Comparison of ENCODE assay signal across 12 cellular contexts in the genomic region with DNA sequence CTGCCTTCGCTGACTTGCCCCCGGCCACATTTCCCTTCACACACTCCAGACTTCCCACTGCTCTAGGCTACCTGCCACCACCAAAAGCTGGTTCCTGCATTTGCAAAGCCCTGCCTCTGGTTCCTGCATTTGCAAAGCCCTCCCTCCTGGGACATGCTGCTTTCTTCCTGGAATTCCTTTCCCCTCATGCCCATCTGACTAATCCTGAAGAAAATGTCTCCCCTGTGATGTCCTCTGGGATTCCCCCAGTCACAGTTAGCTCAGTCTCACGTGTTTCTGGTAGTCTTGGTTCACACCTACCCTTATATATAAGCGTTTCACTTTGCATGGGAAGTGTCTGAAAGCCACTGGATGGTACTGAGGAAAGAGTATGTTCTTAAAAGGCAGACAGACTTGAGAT.
A peak's percentile ranks its signal among the peaks of the same experiment; 100 is the strongest.
DNase-seq lines count a peak whose midpoint lies in the region; ATAC-seq and TF ChIP-seq lines count a peak whose summit lies in the region.
"Had no signal": no experiment of that assay in that cellular context is flagged by ENCODE, and none has a peak within 500 bp of the region (broad histone marks: within the 10 kb centered on the region; RNA-seq: fewer than 3 reads in every experiment).

No MANE protein-coding gene starts in this region.

- POLR2A ChIA-PET in PC-3 (lab: Charles Lee; ENCODE audit: unreplicated experiment), result no interaction called here

- BruUV-seq in PC-3 (replicated peaks; lab: Mats Ljungman, UMichigan), result no TSS peak

- TF ChIP-seq EP300 in upper lobe of left lung (IDR thresholded peaks at IDR 0.05), result no peak

- H3K4me2 ChIP-seq in PC-3 (ENCODE audit: low read length), result no peak overlapping the region
- H3K4me2 ChIP-seq: KMS-11 had no signal

- WGBS in upper lobe of left lung, 2 donors, result 77 to 95% methylated on average over 4 of the region's 4 CpGs

- no peaks in the 10 kb centered on the region for H3K9me2 ChIP-seq in PC-3 (replicated peaks; ENCODE audit: low read length)

- no peaks in the 10 kb centered on the region for H4K20me1 ChIP-seq in PC-3 (ENCODE audit: low read length)

- H3K27ac ChIP-seq in PC-3 (ENCODE audit: low read length) (peak overlapping the region; percentile 3; the same call in 1 of the 2 replicates), upper lobe of left lung (peak overlapping the region in 1 of 4 donors; percentile 21)
- H3K27ac ChIP-seq: KMS-11, vagina had no signal

- no peak overlapping the region for H3K9ac ChIP-seq in PC-3 (ENCODE audit: low read length)
- H3K9ac ChIP-seq: KMS-11 had no signal

- H3K27me3 ChIP-seq in PC-3 (ENCODE audit: low read length) (no peaks in the 10 kb centered on the region), upper lobe of left lung (no peaks in the 10 kb centered on the region)
- H3K27me3 ChIP-seq: vagina had no signal

- DNase-seq in EH (ENCODE audit: low read depth) (peak; percentile 77), PC-3 (no peak), epithelial cell of proximal tubule (ENCODE audit: low read depth) (peak; percentile 97), myocyte (ENCODE audit: low read depth) (peak; percentile 40), upper lobe of left lung (no peak)
- DNase-seq in activated CD4-positive, alpha-beta T cell treated with anti-CD3 and anti-CD28 coated beads for 4 hours, result no peak
- DNase-seq: activated T-cell treated with anti-CD3 and anti-CD28 coated beads, Interleukin-2, amount 50 U/mL, for 72 hours; DMS79 had no signal

- no peak for ATAC-seq in PC-3
- ATAC-seq in upper lobe of left lung (ENCODE audit: low FRiP score in 2 of 2), result no peak
- no peak for ATAC-seq in HG03469 (IDR thresholded peaks at IDR 0.05; ENCODE audit: unreplicated experiment)
- ATAC-seq in GM21390 (IDR thresholded peaks at IDR 0.05; ENCODE audit: unreplicated experiment), result no peak
- ATAC-seq: activated T-cell treated with anti-CD3 and anti-CD28 coated beads, Interleukin-2, amount 50 U/mL, for 72 hours had no signal

- peaks cover 26% of the 10 kb centered on the region for H3K4me1 ChIP-seq in PC-3 (ENCODE audit: insufficient read depth, low read length)
- H3K4me1 ChIP-seq in upper lobe of left lung, result peaks cover 8 to 21% (median 11%) of the 10 kb centered on the region in 4 donors

- H3K4me3 ChIP-seq in PC-3 (ENCODE audit: low read length) (no peak overlapping the region), epithelial cell of proximal tubule (ENCODE audit: low read depth, low read length) (no peak overlapping the region), upper lobe of left lung (no peak overlapping the region)
- H3K4me3 ChIP-seq: vagina had no signal

- H3K36me3 ChIP-seq in PC-3 (ENCODE audit: low read depth, low read length) (no peaks in the 10 kb centered on the region; the same call in 1 of the 2 replicates), upper lobe of left lung (peaks cover 0 to 14% (median 7%) of the 10 kb centered on the region in 4 donors)
- H3K36me3 ChIP-seq: vagina had no signal

- no peak for TF ChIP-seq POLR2A in upper lobe of left lung (IDR thresholded peaks at IDR 0.05)

- CTCF ChIA-PET in PC-3 (lab: Charles Lee), result interaction anchor here (1.0 to 1.6 kb wide), 4 partner anchors 42 to 179 kb away, joined by 3 to 6 read pairs (median 4); no protein-coding TSS in a partner anchor

- TF ChIP-seq CTCF in PC-3 (conservative IDR thresholded peaks at IDR 0.05; ENCODE audit: low read depth, low read length), result no peak
- TF ChIP-seq CTCF in epithelial cell of proximal tubule (conservative IDR thresholded peaks at IDR 0.05; ENCODE audit: low read depth, low read length), result no peak
- TF ChIP-seq CTCF in upper lobe of left lung (IDR thresholded peaks at IDR 0.05), result no peak

- no peak overlapping the region for H2AFZ ChIP-seq in PC-3 (ENCODE audit: low read length)

- no peaks in the 10 kb centered on the region for H3F3A ChIP-seq in PC-3 (ENCODE audit: low read length, unreplicated experiment)

- H3K79me2 ChIP-seq in PC-3 (ENCODE audit: low read length), result no peaks in the 10 kb centered on the region

- intact Hi-C loops in PC-3 (cut with micrococcal nuclease), result loop anchor here (5.0 to 10.0 kb wide), 2 partner anchors 81 to 404 kb away; no protein-coding TSS in a partner anchor

- H3K9me3 ChIP-seq in PC-3 (ENCODE audit: low read length) (no peaks in the 10 kb centered on the region), upper lobe of left lung (no peaks in the 10 kb centered on the region)
- H3K9me3 ChIP-seq: vagina had no signal

Comparison
In these comparisons a context has a peak if more than half of its experiments do, and no peak if none do; other contexts are left out.
1. DNase-seq: peak in EH (single experiment), epithelial cell of proximal tubule (single experiment) and myocyte (single experiment); none in PC-3 (single experiment), upper lobe of left lung (0 of 2) and activated CD4-positive, alpha-beta T cell treated with anti-CD3 and anti-CD28 coated beads for 4 hours (0 of 2).